Comparison of ENCODE assay signal across 22 cellular contexts in genomic region chr2:113278812-113279139, GRCh38. TPM values are rescaled to one million over a fixed set of nuclear protein-coding genes. Genes with fewer than 3 reads are reported as not detected.
DNase-seq lines count a peak whose midpoint lies in the region; ATAC-seq, FAIRE-seq and TF ChIP-seq lines count a peak whose summit lies in the region.
"Had no signal": no experiment of that assay in that cellular context is flagged by ENCODE, and none has a peak within 500 bp of the region (broad histone marks: within the 10 kb centered on the region; RNA-seq: fewer than 3 reads in every experiment).

PAX8 (minus strand) TSS chr2:113278921; CDS start chr2:113278394, 527 bp downstream.

- DNase-seq in HepG2 (ENCODE audit: low spot score) (no peak), right lobe of liver (no peak), glomerular visceral epithelial cell (ENCODE audit: extremely low spot score) (peak; percentile 99), myocyte (ENCODE audit: low read depth) (no peak), DMS53 treated with DMSO at 0.1 percent for 48 hours (lab: John Stamatoyannopoulos, UW; ENCODE audit: unreplicated experiment) (no peak), GM10266 (ENCODE audit: extremely low spot score) (no peak)
- DNase-seq in CD4-positive, alpha-beta memory T cell: no peak
- DNase-seq: 8988T; activated CD4-positive, alpha-beta T cell treated with anti-CD3 and anti-CD28 coated beads, Interleukin-2, amount 10 ng/mL, durations not matched to agents 7 days and 5 days; activated naive CD8-positive, alpha-beta T cell treated with anti-CD3 and anti-CD28 coated beads, Interleukin-2, amount 50 U/mL, for 24 hours; activated T-cell treated with anti-CD3 and anti-CD28 coated beads, Interleukin-2, amount 50 U/mL, for 24 hours; cerebellar nuclear complex; GM23248; NCI-H2029; NCI-H510A treated with DMSO at 0.1 percent for 48 hours; retina; stimulated activated CD4-positive, alpha-beta T cell treated with anti-CD3 and anti-CD28 coated beads, Interleukin-2, amount 100 ng/mL, for 48 hours; testis had no signal

- intact Hi-C loops in HepG2 (cut with micrococcal nuclease; ENCODE audit: unreplicated experiment) (no loop called here), right lobe of liver (cut with DNase I) (no loop called here)
- intact Hi-C loops in CD4-positive, alpha-beta memory T cell (cut with micrococcal nuclease): no loop called here

- peak within 1 kb of the TSS; percentile 39 for H2AFZ ChIP-seq in HepG2 (ENCODE audit: low read length)
- H2AFZ ChIP-seq: GM23248 had no signal

- H3K36me3 Mint-ChIP-seq in CD4-positive, alpha-beta memory T cell: no peaks in the 10 kb centered on the region
- H3K36me3 Mint-ChIP-seq: natural killer cell treated with Interleukin-12 subunit alpha and Interleukin-12 subunit beta and Interleukin-15 and Interleukin-18, amount 100 ng/mL, for 72 hours had no signal

- in situ Hi-C loops in HepG2 (cut with HindIII; ENCODE audit: extremely low pct_ligation_motif_present, low pct_unique_long_range_greater_than_20kb): no loop called here

- POLR2A ChIA-PET in HepG2 (lab: Yijun Ruan, JAX): interaction anchor here (1.0 kb wide), 1 partner anchor 67 kb away, joined by 3 read pairs; no protein-coding TSS in a partner anchor
- POLR2A ChIA-PET in CD4-positive, alpha-beta memory T cell (lab: Charles Lee; ENCODE audit: partially characterized antibody): no interaction called here

- no peak for TF ChIP-seq POLR2A in HepG2 (IDR thresholded peaks at IDR 0.05; ENCODE audit: insufficient read depth in 1 of 2, low read depth in 2 of 2, low read length in 2 of 2)
- no peak for TF ChIP-seq POLR2A in right lobe of liver (IDR thresholded peaks at IDR 0.05)

- BruUV-seq in HepG2 (replicated peaks; lab: Mats Ljungman, UMichigan): no TSS peak

- peaks cover 7 to 26% (median 12%) of the 10 kb centered on the region in 4 donors for H3K4me1 Mint-ChIP-seq in CD4-positive, alpha-beta memory T cell

- H3K27me3 Mint-ChIP-seq in CD4-positive, alpha-beta memory T cell: peaks cover 36 to 37% of the 10 kb centered on the region in 2 donors

- H3K4me2 ChIP-seq in HepG2 (ENCODE audit: low read depth, low read length): no peak within 1 kb of the TSS

- H3K4me1 ChIP-seq in HepG2 (ENCODE audit: insufficient read depth, low read length) (peaks cover 46% of the 10 kb centered on the region), right lobe of liver (peaks cover 0 to 43% (median 20%) of the 10 kb centered on the region in 4 donors)
- peaks cover 25% of the 10 kb centered on the region for H3K4me1 ChIP-seq in CD4-positive, alpha-beta memory T cell (ENCODE audit: insufficient read depth, low read length)

- H3K4me3 Mint-ChIP-seq in CD4-positive, alpha-beta memory T cell: peak within 1 kb of the TSS in 1 of 8 donors; percentile 40
- H3K4me3 Mint-ChIP-seq: natural killer cell treated with Interleukin-12 subunit alpha and Interleukin-12 subunit beta and Interleukin-15 and Interleukin-18, amount 100 ng/mL, for 72 hours had no signal

- no peak for FAIRE-seq in HepG2 (lab: Jason Lieb, UNC)

- TF ChIP-seq RAD21 in HepG2 (CRISPR knock-in tag; IDR thresholded peaks at IDR 0.05): no peak

- CTCF ChIA-PET in HepG2 (lab: Yijun Ruan, JAX; ENCODE audit: low intra/inter-chr PET ratio, low total read pairs): no interaction called here
- CTCF ChIA-PET in CD4-positive, alpha-beta memory T cell (lab: Charles Lee; ENCODE audit: partially characterized antibody): no interaction called here

- 85% methylated on average over 17 of the region's 17 CpGs for WGBS in HepG2 (ENCODE audit: low lambda C conversion rate)
- 83% methylated on average over 11 of the region's 17 CpGs for whole genome bisulfite sequencing in right lobe of liver (ENCODE audit: insufficient coverage, low coverage, low lambda C conversion rate, missing lambda C conversion rate)

- ATAC-seq in HepG2: no peak
- no peak for ATAC-seq in right lobe of liver
- no peak for ATAC-seq in GM19351 (IDR thresholded peaks at IDR 0.05; ENCODE audit: unreplicated experiment)
- ATAC-seq: activated naive CD8-positive, alpha-beta T cell treated with anti-CD3 and anti-CD28 coated beads, Interleukin-2, amount 50 U/mL, for 24 hours; natural killer cell treated with Interleukin-12 subunit alpha and Interleukin-12 subunit beta and Interleukin-15 and Interleukin-18, amount 100 ng/mL, for 72 hours had no signal

- H3K27ac ChIP-seq in HepG2 (ENCODE audit: extremely low read length, insufficient read depth, low read length) (no peak within 1 kb of the TSS), right lobe of liver (no peak within 1 kb of the TSS)
- no peak within 1 kb of the TSS for H3K27ac ChIP-seq in CD4-positive, alpha-beta memory T cell (ENCODE audit: low read depth, low read length)
- H3K27ac ChIP-seq: GM23248, SK-N-MC, testis had no signal

- no peaks in the 10 kb centered on the region for H3K36me3 ChIP-seq in HepG2 (replicated peaks in 1 of 2; ENCODE audit: control insufficient read depth in 1 of 2, insufficient read depth in 2 of 2, low read length in 2 of 2)
- no peaks in the 10 kb centered on the region for H3K36me3 ChIP-seq in right lobe of liver
- no peaks in the 10 kb centered on the region for H3K36me3 ChIP-seq in CD4-positive, alpha-beta memory T cell (ENCODE audit: insufficient read depth, low read length)

- H3K9me3 ChIP-seq in HepG2 (ENCODE audit: low read length) (no peaks in the 10 kb centered on the region), right lobe of liver (no peaks in the 10 kb centered on the region)
- no peaks in the 10 kb centered on the region for H3K9me3 ChIP-seq in CD4-positive, alpha-beta memory T cell (ENCODE audit: control insufficient read depth in 1 of 2, low read length in 2 of 2)
- H3K9me3 ChIP-seq: testis had no signal

- TF ChIP-seq EP300 in HepG2 (IDR thresholded peaks at IDR 0.05; ENCODE audit: low read depth in 2 of 2, low read length in 2 of 2): no peak
- no peak for TF ChIP-seq EP300 in HepG2 (CRISPR knock-in tag; IDR thresholded peaks at IDR 0.05; ENCODE audit: borderline replicate concordance)

- no peaks in the 10 kb centered on the region for H4K20me1 ChIP-seq in HepG2 (ENCODE audit: insufficient read depth, low read length)

- H3K4me3 ChIP-seq in HepG2 (replicated peaks in 1 of 3; ENCODE audit: insufficient read depth in 1 of 3, low read depth in 2 of 3, low read length in 3 of 3): no peak within 1 kb of the TSS
- peak within 1 kb of the TSS in 1 of 3 donors; percentile 44 for H3K4me3 ChIP-seq in right lobe of liver
- H3K4me3 ChIP-seq in CD4-positive, alpha-beta memory T cell (ENCODE audit: low read length in 2 of 2): no peak within 1 kb of the TSS
- H3K4me3 ChIP-seq: SK-N-MC had no signal

- no peaks in the 10 kb centered on the region for H3K9me3 Mint-ChIP-seq in CD4-positive, alpha-beta memory T cell
- H3K9me3 Mint-ChIP-seq: activated CD4-positive, alpha-beta T cell treated with anti-CD3 and anti-CD28 coated beads, Interleukin-2, amount 10 ng/mL, durations not matched to agents 7 days and 5 days; activated naive CD8-positive, alpha-beta T cell treated with anti-CD3 and anti-CD28 coated beads, Interleukin-2, amount 50 U/mL, for 24 hours; activated T-cell treated with anti-CD3 and anti-CD28 coated beads, Interleukin-2, amount 50 U/mL, for 24 hours; natural killer cell treated with Interleukin-12 subunit alpha and Interleukin-12 subunit beta and Interleukin-15 and Interleukin-18, amount 100 ng/mL, for 72 hours had no signal

- H3K79me2 ChIP-seq in HepG2 (ENCODE audit: insufficient read depth, low read length): no peaks in the 10 kb centered on the region

- no peak within 1 kb of the TSS for H3K9ac ChIP-seq in HepG2 (ENCODE audit: insufficient read depth, low read depth, low read length)
- H3K9ac ChIP-seq: GM23248 had no signal

- peak within 1 kb of the TSS in 1 of 7 donors; percentile 3 for H3K27ac Mint-ChIP-seq in CD4-positive, alpha-beta memory T cell
- H3K27ac Mint-ChIP-seq: activated CD4-positive, alpha-beta T cell treated with anti-CD3 and anti-CD28 coated beads, Interleukin-2, amount 10 ng/mL, durations not matched to agents 7 days and 5 days; activated naive CD8-positive, alpha-beta T cell treated with anti-CD3 and anti-CD28 coated beads, Interleukin-2, amount 50 U/mL, for 24 hours; activated T-cell treated with anti-CD3 and anti-CD28 coated beads, Interleukin-2, amount 50 U/mL, for 24 hours; CD14-positive monocyte; natural killer cell treated with Interleukin-12 subunit alpha and Interleukin-12 subunit beta and Interleukin-15 and Interleukin-18, amount 100 ng/mL, for 72 hours had no signal

- TF ChIP-seq CTCF in HepG2 (CRISPR knock-in tag; IDR thresholded peaks at IDR 0.05) (no peak), right lobe of liver (IDR thresholded peaks at IDR 0.05) (no peak), GM10266 (IDR thresholded peaks at IDR 0.05; ENCODE audit: control insufficient read depth, insufficient read depth, low read depth, missing control alignments) (no peak)

- H3K27me3 ChIP-seq in HepG2 (ENCODE audit: control insufficient read depth in 1 of 2, insufficient read depth in 2 of 2, low read length in 2 of 2): no peaks in the 10 kb centered on the region
- peaks cover 0 to 8% of the 10 kb centered on the region in 2 donors for H3K27me3 ChIP-seq in right lobe of liver
- H3K27me3 ChIP-seq in CD4-positive, alpha-beta memory T cell (ENCODE audit: insufficient read depth, low read length): peaks cover 28% of the 10 kb centered on the region
- H3K27me3 ChIP-seq: testis had no signal

RNA-seq across cellular contexts. Expression of gene PAX8, which starts in this region (rescaled TPM):
- total RNA-seq in HepG2 (2016; rRNA removed; fragmentation: Illumina TruSeq; extraction: Trizol) (1.3 and 1.5 TPM in 2 replicates), right lobe of liver (1 to 10 TPM in 2 of 6 experiments, under 1 TPM in 4; 0.27 to 1.9 (median 0.86) TPM), myocyte (19.6 and 27.8 TPM in 2 replicates)
- total RNA-seq in HepG2 (2016; cell fraction: cytosol; rRNA removed; fragmentation: Illumina TruSeq; extraction: Trizol; ENCODE audit: low read depth): 0.79 and 0.91 TPM in 2 replicates
- total RNA-seq in HepG2 (2016; cell fraction: insoluble cytoplasmic fraction; rRNA removed; fragmentation: Illumina TruSeq; extraction: Trizol): 1.4 and 1.5 TPM in 2 replicates
- 1.9 and 2.0 TPM in 2 replicates for total RNA-seq in HepG2 (2016; cell fraction: membrane; rRNA removed; fragmentation: Illumina TruSeq; extraction: Trizol)
- 0.88 and 0.90 TPM in 2 replicates for total RNA-seq in HepG2 (2016; cell fraction: nucleus; rRNA removed; fragmentation: Illumina TruSeq; extraction: Trizol)
- 8.1 and 8.8 TPM in 2 replicates for polyA plus RNA-seq in HepG2 (2011; rRNA removed)
- 3.2 and 4.3 TPM in 2 replicates for polyA plus RNA-seq in HepG2 (2011; cell fraction: cytosol; rRNA removed)
- polyA plus RNA-seq in HepG2 (2011; cell fraction: nucleus; rRNA removed): 2.5 and 2.8 TPM in 2 replicates
- 5.3 and 8.3 TPM in 2 replicates for polyA plus RNA-seq in HepG2 (2012)
- 1.0 and 1.2 TPM in 2 replicates for polyA plus RNA-seq in HepG2 (2016; cell fraction: cytosol; fragmentation: Illumina TruSeq; extraction: Trizol; ENCODE audit: low read depth)
- polyA plus RNA-seq in HepG2 (2016; cell fraction: insoluble cytoplasmic fraction; fragmentation: Illumina TruSeq; extraction: Trizol; ENCODE audit: low read depth): 3.8 and 4.0 TPM in 2 replicates
- polyA plus RNA-seq in HepG2 (2016; cell fraction: membrane; fragmentation: Illumina TruSeq; extraction: Trizol; ENCODE audit: low read depth): 2.8 TPM in 2 replicates
- polyA plus RNA-seq in HepG2 (2016; cell fraction: nucleus; fragmentation: Illumina TruSeq; extraction: Trizol; ENCODE audit: insufficient read depth, low read depth): 2.5 and 3.1 TPM in 2 replicates
- polyA minus RNA-seq in HepG2 (2011; rRNA and poly(A)+ RNA removed; ENCODE audit: low replicate concordance): 1.1 and 5.5 TPM in 2 replicates
- polyA minus RNA-seq in HepG2 (2011; cell fraction: cytosol; rRNA and poly(A)+ RNA removed): 2.4 and 3.0 TPM in 2 replicates
- polyA minus RNA-seq in HepG2 (2011; cell fraction: nucleus; rRNA and poly(A)+ RNA removed): 3.7 and 3.9 TPM in 2 replicates
- 38.9 TPM for polyA plus RNA-seq in myocyte (2012)
- total RNA-seq in CD4-positive, alpha-beta memory T cell: 1 to 10 TPM; 1.7 to 2.3 TPM
- polyA plus RNA-seq in CD4-positive, alpha-beta memory T cell: under 1 TPM; 0.19 to 0.80 TPM
